In genomic region chr10:65149878-65150277, GRCh38 we compare ENCODE assay signal across 9 cellular contexts.
"Had no signal": no experiment of that assay in that cellular context is flagged by ENCODE, and none has a peak within 500 bp of the region (broad histone marks: within the 10 kb centered on the region; RNA-seq: fewer than 3 reads in every experiment).

No MANE protein-coding gene starts in this region.

- H3K36me3 ChIP-seq: HAP-1 had no signal

- DNase-seq: GM23248, GOT3, H7, HFFc6, IMR-90 had no signal

- H3K27ac ChIP-seq: GM23248 had no signal

- H2AFZ ChIP-seq: GM23248 had no signal

- H3K4me1 ChIP-seq: HAP-1 had no signal

- H3K4me3 ChIP-seq: GM23248, HAP-1, K562 had no signal

- FAIRE-seq: HTR-8/SVneo, K562 had no signal

- H3K9ac ChIP-seq: GM23248 had no signal

- ATAC-seq: HCT116, K562 had no signal

- H3K9me3 ChIP-seq: HAP-1 had no signal
